ENCODE assay signal across 8 cellular contexts in the genomic region with DNA sequence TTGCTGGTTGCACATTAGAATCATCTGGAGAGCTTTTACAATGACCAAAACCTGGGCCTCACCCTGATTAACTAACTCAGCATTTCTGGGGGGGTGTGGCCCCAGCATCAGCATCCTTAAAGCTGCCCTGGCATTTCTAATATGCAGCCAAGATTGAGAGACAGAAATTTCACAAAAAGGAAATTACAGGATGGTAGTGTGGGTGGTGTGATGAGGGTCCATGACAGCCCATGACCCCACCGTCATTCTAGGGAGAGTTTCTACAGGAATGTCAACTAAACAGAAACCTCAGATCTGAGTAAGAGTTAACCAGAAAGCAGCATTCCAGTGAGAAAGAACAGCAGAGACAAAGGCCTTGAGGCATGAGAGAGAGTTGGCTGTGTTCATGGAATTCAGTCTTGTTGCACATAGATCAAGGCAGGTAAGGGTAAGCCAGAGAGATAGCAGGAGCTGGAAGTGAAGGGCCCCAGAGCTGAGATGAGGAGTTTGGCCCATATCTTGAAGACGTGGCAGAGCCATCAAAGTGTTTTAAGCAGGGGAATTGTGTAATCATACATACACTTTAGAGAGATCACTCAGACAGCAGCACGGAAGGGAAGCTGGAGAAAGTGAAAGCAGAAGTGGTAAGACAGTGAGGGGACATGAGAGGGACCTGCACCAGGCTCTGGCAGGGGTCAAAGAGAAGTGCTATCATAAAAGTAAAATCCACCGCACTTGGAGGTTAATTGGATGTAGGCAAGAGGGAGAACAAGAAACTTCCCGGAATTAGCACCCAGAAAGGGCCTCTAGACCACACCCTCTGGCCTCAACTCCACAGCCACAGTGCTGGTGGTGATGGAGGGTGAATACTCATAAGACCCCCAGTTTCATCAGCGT. TPM values are rescaled to one million over a fixed set of nuclear protein-coding genes. Genes with fewer than 3 reads are reported as not detected.
A peak's percentile ranks its signal among the peaks of the same experiment; 100 is the strongest.
DNase-seq lines count a peak whose midpoint lies in the region; ATAC-seq and TF ChIP-seq lines count a peak whose summit lies in the region.

No MANE protein-coding gene starts in this region.

- no peak for TF ChIP-seq POLR2A in gastrocnemius medialis (IDR thresholded peaks at IDR 0.05)

- no peak for TF ChIP-seq CTCF in GM12864 (IDR thresholded peaks at IDR 0.05; ENCODE audit: low read depth, low read length, missing control alignments)
- TF ChIP-seq CTCF in fibroblast of villous mesenchyme (IDR thresholded peaks at IDR 0.05; ENCODE audit: insufficient read depth, low read depth, low read length) = no peak
- TF ChIP-seq CTCF in gastrocnemius medialis (IDR thresholded peaks at IDR 0.05 in 4 of 5, conservative IDR thresholded peaks at IDR 0.05 in 1 of 5) = no peak

- H3K4me3 ChIP-seq in GM12864 (ENCODE audit: low read depth, low read length) = peak overlapping the region; percentile 17
- H3K4me3 ChIP-seq in fibroblast of villous mesenchyme (ENCODE audit: low read depth, low read length) = peak overlapping the region; percentile 26
- H3K4me3 ChIP-seq in gastrocnemius medialis = peak overlapping the region in 1 of 4 donors; percentile 31

- peak overlapping the region; percentile 74 for H3K4me3 Mint-ChIP-seq in activated CD4-positive, alpha-beta memory T cell treated with anti-CD3 and anti-CD28 coated beads, Interleukin-2, amount 10 ng/mL, durations not matched to agents 7 days and 5 days

- POLR2A ChIA-PET in activated CD4-positive, alpha-beta memory T cell treated with anti-CD3 and anti-CD28 coated beads, Interleukin-2, amount 10 ng/mL, durations not matched to agents 7 days and 5 days (lab: Charles Lee) = interaction anchor here (0.7 to 17.0 kb wide), 10 partner anchors 9 to 236 kb away, joined by 3 to 467 read pairs (median 8); a partner anchor contains a TSS

- H3K4me1 Mint-ChIP-seq in activated CD4-positive, alpha-beta memory T cell treated with anti-CD3 and anti-CD28 coated beads, Interleukin-2, amount 10 ng/mL, durations not matched to agents 7 days and 5 days = peaks cover 42% of the 10 kb centered on the region

- DNase-seq in GM12864 (ENCODE audit: low read depth) (peak; percentile 72), KG1 (lab: John Stamatoyannopoulos, UW) (peak; percentile 57), fibroblast of villous mesenchyme (ENCODE audit: low read depth) (peak; percentile 86), gastrocnemius medialis (no peak), NCI-H2196 (lab: John Stamatoyannopoulos, UW; ENCODE audit: unreplicated experiment) (no peak), DMS153 (lab: John Stamatoyannopoulos, UW) (no peak)
- peak; percentile 59 for DNase-seq in activated CD4-positive, alpha-beta memory T cell treated with anti-CD3 and anti-CD28 coated beads, Interleukin-2, amount 10 ng/mL, durations not matched to agents 7 days and 5 days

- H3K27me3 ChIP-seq in gastrocnemius medialis = no peaks in the 10 kb centered on the region

- H3K9me3 ChIP-seq in gastrocnemius medialis = no peaks in the 10 kb centered on the region

- no peaks in the 10 kb centered on the region for H3K9me3 Mint-ChIP-seq in activated CD4-positive, alpha-beta memory T cell treated with anti-CD3 and anti-CD28 coated beads, Interleukin-2, amount 10 ng/mL, durations not matched to agents 7 days and 5 days

- ATAC-seq in GM21619 (IDR thresholded peaks at IDR 0.05; ENCODE audit: unreplicated experiment) (peak; percentile 97), gastrocnemius medialis (peak; percentile 62 to 65)

- no peaks in the 10 kb centered on the region for H3K36me3 ChIP-seq in gastrocnemius medialis

- H3K4me1 ChIP-seq in gastrocnemius medialis = no peaks in the 10 kb centered on the region

- peak overlapping the region in 2 of 4 donors; percentile 7 to 31 for H3K27ac ChIP-seq in gastrocnemius medialis

- no peaks in the 10 kb centered on the region for H3K27me3 Mint-ChIP-seq in activated CD4-positive, alpha-beta memory T cell treated with anti-CD3 and anti-CD28 coated beads, Interleukin-2, amount 10 ng/mL, durations not matched to agents 7 days and 5 days

- H3K27ac Mint-ChIP-seq in activated CD4-positive, alpha-beta memory T cell treated with anti-CD3 and anti-CD28 coated beads, Interleukin-2, amount 10 ng/mL, durations not matched to agents 7 days and 5 days = peak overlapping the region; percentile 94

- in situ Hi-C loops in gastrocnemius medialis (cut with MboI; ENCODE audit: low sequenced_read_pairs in 4 of 4) = loop anchor here in 3 of 4 donors (10.0 kb wide), 1 partner anchor 394 kb away; no protein-coding TSS in a partner anchor

- H3K36me3 Mint-ChIP-seq in activated CD4-positive, alpha-beta memory T cell treated with anti-CD3 and anti-CD28 coated beads, Interleukin-2, amount 10 ng/mL, durations not matched to agents 7 days and 5 days (ENCODE audit: low read depth) = no peaks in the 10 kb centered on the region

- intact Hi-C loops in gastrocnemius medialis (cut with DNase I; ENCODE audit: low total_unique reads) = no loop called here

- CTCF ChIA-PET in activated CD4-positive, alpha-beta memory T cell treated with anti-CD3 and anti-CD28 coated beads, Interleukin-2, amount 10 ng/mL, durations not matched to agents 7 days and 5 days (lab: Charles Lee) = interaction anchor here (0.6 to 6.6 kb wide), 10 partner anchors 8 to 412 kb away, joined by 3 to 60 read pairs (median 4); a partner anchor contains a TSS

RNA-seq across cellular contexts. Expression of a gene that starts 7.8 kb away (rescaled TPM):
- 10 to 100 TPM; 35.9 to 38.3 TPM for total RNA-seq in activated CD4-positive, alpha-beta memory T cell treated with anti-CD3 and anti-CD28 coated beads, Interleukin-2, amount 10 ng/mL, durations not matched to agents 7 days and 5 days
- 1.3 and 1.7 TPM in 2 replicates for total RNA-seq in fibroblast of villous mesenchyme
- total RNA-seq in gastrocnemius medialis = under 1 TPM; 0.27 to 0.97 (median 0.64) TPM

RNA-seq across cellular contexts. Expression of a gene that starts 16.8 kb away (rescaled TPM):
- total RNA-seq in activated CD4-positive, alpha-beta memory T cell treated with anti-CD3 and anti-CD28 coated beads, Interleukin-2, amount 10 ng/mL, durations not matched to agents 7 days and 5 days = 1,000 to 10,000 TPM; 5,686 to 5,768 TPM
- total RNA-seq in fibroblast of villous mesenchyme = 3,561 and 6,804 TPM in 2 replicates
- 100 to 1,000 TPM; 329 to 954 (median 486) TPM for total RNA-seq in gastrocnemius medialis

Comparison
In these comparisons a context has a peak if more than half of its experiments do, and no peak if none do; other contexts are left out.
1. DNase-seq: peak in GM12864 (single experiment), KG1 (single experiment), activated CD4-positive, alpha-beta memory T cell treated with anti-CD3 and anti-CD28 coated beads, Interleukin-2, amount 10 ng/mL, durations not matched to agents 7 days and 5 days (single experiment) and fibroblast of villous mesenchyme (single experiment); none in gastrocnemius medialis (0 of 2), NCI-H2196 (single experiment) and DMS153 (single experiment).
2. RNA of a gene that starts 7.8 kb away (total RNA-seq): 35.9 to 38.3 TPM in activated CD4-positive, alpha-beta memory T cell treated with anti-CD3 and anti-CD28 coated beads, Interleukin-2, amount 10 ng/mL, durations not matched to agents 7 days and 5 days; 1.3 to 1.7 TPM in fibroblast of villous mesenchyme and 0.27 to 0.97 TPM in gastrocnemius medialis; every median in the first group is over 10 times any median in the second.